Comparison of ENCODE assay signal across 1 cellular context in the genomic region with DNA sequence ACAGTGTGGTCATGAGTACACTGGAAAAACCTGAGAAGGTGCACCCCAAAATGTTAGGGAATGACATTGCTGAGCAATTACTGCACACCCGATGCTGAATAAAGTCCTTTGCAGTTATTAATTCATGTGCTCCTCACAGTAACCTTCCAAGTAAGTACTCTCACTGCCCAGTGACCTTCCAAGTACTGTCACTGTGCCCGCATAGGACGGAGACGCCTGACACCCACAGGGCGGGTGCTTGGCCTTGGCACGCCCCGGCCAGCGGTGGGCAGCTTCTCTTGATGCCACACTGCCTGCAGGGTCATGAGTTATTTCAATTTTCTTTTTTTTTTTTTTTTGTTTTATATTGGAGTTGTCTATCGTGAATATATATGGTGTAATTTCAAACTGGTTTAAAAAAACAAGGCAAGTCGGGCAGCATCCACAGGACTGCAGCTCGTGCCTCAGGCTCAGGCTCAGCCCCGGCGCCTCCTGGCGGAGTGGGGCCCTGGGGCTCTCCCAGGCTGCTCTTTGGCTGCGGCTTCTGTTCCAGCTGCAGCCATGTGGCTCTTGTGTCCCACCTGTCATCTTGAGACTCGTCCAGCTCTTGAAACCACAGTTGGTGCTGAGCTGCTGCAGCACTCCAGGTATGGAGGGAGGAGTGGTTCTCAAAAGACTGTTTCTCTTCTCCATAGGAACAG.
TF ChIP-seq lines count a peak whose summit lies in the region.

No MANE protein-coding gene starts in this region.

TF ChIP-seq in K562, 482 proteins besides CTCF, POLR2A, EP300 and RAD21:
- TF ChIP-seq SMC3 (conservative IDR thresholded peaks at IDR 0.05; ENCODE audit: insufficient read depth, low read depth, low read length) (0 out of 2 replicates have a peak, but pooled peaks have one; percentile 2), BHLHE40 (IDR thresholded peaks at IDR 0.05; ENCODE audit: low read length) (peak; percentile 14; the same call in 1 of the 2 replicates), CBFA2T2 (conservative IDR thresholded peaks at IDR 0.05) (0 out of 2 replicates have a peak, but pooled peaks have one; percentile 2), ZNF696 (CRISPR knock-in tag; conservative IDR thresholded peaks at IDR 0.05) (no peak), PTBP1 (IDR thresholded peaks at IDR 0.05; ENCODE audit: low read depth, low read length) (no peak), SIX5 (IDR thresholded peaks at IDR 0.05; ENCODE audit: borderline replicate concordance in 1 of 2, insufficient read depth in 1 of 2, low read depth in 1 of 2, low read length in 2 of 2) (no peak)
